In genomic region chr11:67482736-67483497, GRCh38 we compare ENCODE assay signal across 8 cellular contexts. TPM values are rescaled to one million over a fixed set of nuclear protein-coding genes. Genes with fewer than 3 reads are reported as not detected.
DNase-seq lines count a peak whose midpoint lies in the region; TF ChIP-seq lines count a peak whose summit lies in the region.

AIP (plus strand) TSS chr11:67483026; CDS start chr11:67483159, 133 bp downstream.

- H3K4me3 ChIP-seq in effector memory CD4-positive, alpha-beta T cell (ENCODE audit: insufficient read depth, low read depth, low read length, poor library complexity, severe bottlenecking): peak within 1 kb of the TSS; percentile 58

- DNase-seq in COLO829 (ENCODE audit: low spot score): peak; percentile 99
- peak; percentile 94 for DNase-seq in GM20000 (ENCODE audit: low spot score)
- peak; percentile 99 for DNase-seq in HT-29 (ENCODE audit: low spot score)
- DNase-seq in NOMO-1 (lab: John Stamatoyannopoulos, UW; ENCODE audit: unreplicated experiment in 2 of 2): peak; percentile 98 to 99
- peak; percentile 88 to 96 (median 95) for DNase-seq in effector memory CD4-positive, alpha-beta T cell
- DNase-seq in medulla oblongata (ENCODE audit: extremely low spot score): peak; percentile 99
- peak; percentile 91 for DNase-seq in stimulated activated CD8-positive, alpha-beta memory T cell treated with anti-CD3 and anti-CD28 coated beads, Interleukin-12 subunit alpha, Interleukin-12 subunit beta, amount 100 ng/mL, for 1 hour (ENCODE audit: low read depth)

- peaks cover 49% of the 10 kb centered on the region for H3K4me1 ChIP-seq in effector memory CD4-positive, alpha-beta T cell (ENCODE audit: control insufficient read depth, insufficient read depth, low read length, poor library complexity, severe bottlenecking)

- no peak for TF ChIP-seq CTCF in GM20000 (IDR thresholded peaks at IDR 0.05; ENCODE audit: extremely low read depth, missing control alignments)

- peaks cover 10% of the 10 kb centered on the region for H3K36me3 ChIP-seq in effector memory CD4-positive, alpha-beta T cell (ENCODE audit: control insufficient read depth, insufficient read depth, low read length)

- H3K9me3 ChIP-seq in effector memory CD4-positive, alpha-beta T cell (ENCODE audit: control insufficient read depth, low read length): no peaks in the 10 kb centered on the region

- POLR2A ChIA-PET in activated CD8-positive, alpha-beta memory T cell treated with anti-CD3 and anti-CD28 coated beads for 36 hours (lab: Charles Lee): interaction anchor here (0.6 to 7.0 kb wide), 5 partner anchors 14 to 81 kb away, joined by 4 to 79 read pairs (median 6); partner anchors contain the start of genes PPP1CA, PTPRCAP and TMEM134

- CTCF ChIA-PET in activated CD8-positive, alpha-beta memory T cell treated with anti-CD3 and anti-CD28 coated beads for 36 hours (lab: Charles Lee): interaction anchor here (0.7 to 1.4 kb wide), 4 partner anchors 10 to 44 kb away, joined by 3 to 5 read pairs (median 4); partner anchors contain the start of gene CDK2AP2

- no peaks in the 10 kb centered on the region for H3K27me3 ChIP-seq in effector memory CD4-positive, alpha-beta T cell (replicated peaks; ENCODE audit: control insufficient read depth, insufficient read depth, low read length, poor library complexity, severe bottlenecking)

- H3K27ac ChIP-seq in effector memory CD4-positive, alpha-beta T cell (ENCODE audit: insufficient read depth, low read length, poor library complexity, severe bottlenecking): peak within 1 kb of the TSS; percentile 86

RNA-seq across cellular contexts. Expression of gene AIP, which starts in this region (rescaled TPM):
- total RNA-seq in HT-29 (2014; rRNA removed; shearing (Covaris generic)): 149 and 151 TPM in 2 replicates
- total RNA-seq in activated CD8-positive, alpha-beta memory T cell treated with anti-CD3 and anti-CD28 coated beads for 36 hours: 100 to 1,000 TPM; 154 to 159 TPM

Comparison
In these comparisons a context has a peak if more than half of its experiments do, and no peak if none do; other contexts are left out.
1. Peak in every context shown above with its lines: DNase-seq, H3K4me3 ChIP-seq and H3K27ac ChIP-seq.